In genomic region chr3:14718539-14718938, GRCh38 we compare ENCODE assay signal across 30 cellular contexts. TPM values are rescaled to one million over a fixed set of nuclear protein-coding genes. Genes with fewer than 3 reads are reported as not detected.
DNase-seq lines count a peak whose midpoint lies in the region; ATAC-seq and TF ChIP-seq lines count a peak whose summit lies in the region.
"Had no signal": no experiment of that assay in that cellular context is flagged by ENCODE, and none has a peak within 500 bp of the region (broad histone marks: within the 10 kb centered on the region; RNA-seq: fewer than 3 reads in every experiment).

No MANE protein-coding gene starts in this region.

- H3K4me2 ChIP-seq in OCI-LY7 (ENCODE audit: low read length), result 0 out of 2 replicates have a peak overlapping the region, but pooled peaks have one; percentile 5
- H3K4me2 ChIP-seq: KMS-11 had no signal

- ATAC-seq in GM19351 (IDR thresholded peaks at IDR 0.05; ENCODE audit: unreplicated experiment) (peak; percentile 65), HG02678 (IDR thresholded peaks at IDR 0.05; ENCODE audit: unreplicated experiment) (peak; percentile 52), GM19455 (IDR thresholded peaks at IDR 0.05; ENCODE audit: unreplicated experiment) (no peak)
- ATAC-seq: activated CD8-positive, alpha-beta T cell treated with anti-CD3 and anti-CD28 coated beads, Interleukin-2, amount 10 ng/mL, durations not matched to agents 7 days and 5 days; pancreas; PC-3 had no signal

- TF ChIP-seq CTCF in GM12864 (IDR thresholded peaks at IDR 0.05; ENCODE audit: low read depth, low read length, missing control alignments) (no peak), OCI-LY7 (conservative IDR thresholded peaks at IDR 0.05; ENCODE audit: low read length) (no peak)

- H4K20me1 ChIP-seq in OCI-LY7 (ENCODE audit: insufficient read depth, low read length), result no peaks in the 10 kb centered on the region

- no peaks in the 10 kb centered on the region for H3K9me2 ChIP-seq in OCI-LY7 (ENCODE audit: insufficient read depth, low read length)

- H3K36me3 ChIP-seq in OCI-LY7 (ENCODE audit: insufficient read depth, low read length), result no peaks in the 10 kb centered on the region
- H3K36me3 ChIP-seq: adrenal gland, BE2C, left lung, pancreas, sigmoid colon had no signal

- H3K27ac ChIP-seq in OCI-LY7 (ENCODE audit: low read depth, low read length, poor library complexity, severe bottlenecking), result no peak overlapping the region
- H3K27ac ChIP-seq: adrenal gland, GM23248, KMS-11, pancreas, sigmoid colon had no signal

- peak; percentile 40 for DNase-seq in GM12864 (ENCODE audit: low read depth)
- no peak for DNase-seq in OCI-LY7 (ENCODE audit: low spot score)
- no peak for DNase-seq in CD1c-positive myeloid dendritic cell (ENCODE audit: extremely low spot score)
- no peak for DNase-seq in putamen (ENCODE audit: low spot score)
- DNase-seq in retina, result no peak
- DNase-seq: activated CD4-positive, CD25-positive, alpha-beta regulatory T cell treated with anti-CD3 and anti-CD28 coated beads, Interleukin-2, amount 50 U/mL, for 72 hours; activated CD8-positive, alpha-beta T cell treated with anti-CD3 and anti-CD28 coated beads, Interleukin-2, amount 10 ng/mL, durations not matched to agents 7 days and 5 days; activated gamma-delta T cell treated with Interleukin-2 at 50 U/mL for 16 hours; adrenal gland; BE2C; COR-L47; DMS79 treated with DMSO at 0.1 percent for 48 hours; effector memory CD4-positive, alpha-beta T cell; foreskin melanocyte; left lung; midbrain; MV-4-11; NCI-H187 treated with DMSO at 0.1 percent for 48 hours; NCI-H748 treated with DMSO at 0.1 percent for 48 hours; nephron progenitor cell; pancreas; PC-3; SHP77; sigmoid colon; stimulated activated CD4-positive, alpha-beta T cell treated with anti-CD3 and anti-CD28 coated beads, Interleukin-15, amount 100 ng/mL, for 24 hours had no signal

- intact Hi-C loops in OCI-LY7 (cut with micrococcal nuclease; ENCODE audit: unreplicated experiment), result no loop called here

- H3K9me3 ChIP-seq in OCI-LY7 (ENCODE audit: low read length), result no peaks in the 10 kb centered on the region
- H3K9me3 ChIP-seq: adrenal gland, BE2C, pancreas had no signal

- no peaks in the 10 kb centered on the region for H3K79me2 ChIP-seq in OCI-LY7 (ENCODE audit: insufficient read depth, low read depth, low read length)

- BruUV-seq in OCI-LY7 (replicated peaks; lab: Mats Ljungman, UMichigan), result no TSS peak

- CTCF ChIA-PET in OCI-LY7 (lab: Charles Lee; ENCODE audit: unreplicated experiment), result interaction anchor here (1.0 kb wide), 1 partner anchor 19 kb away, joined by 3 read pairs; no protein-coding TSS in a partner anchor

- POLR2A ChIA-PET in OCI-LY7 (lab: Charles Lee), result interaction anchor here (1.1 to 1.4 kb wide), 2 partner anchors 14 to 30 kb away, joined by 3 read pairs; no protein-coding TSS in a partner anchor

- H2AFZ ChIP-seq in OCI-LY7 (ENCODE audit: low read length), result no peak overlapping the region
- H2AFZ ChIP-seq: GM23248 had no signal

- H3K4me3 ChIP-seq in GM12864 (ENCODE audit: low read depth, low read length), result no peak overlapping the region
- no peak overlapping the region for H3K4me3 ChIP-seq in OCI-LY7 (ENCODE audit: low read depth, low read length, poor library complexity, severe bottlenecking)
- H3K4me3 ChIP-seq: adrenal gland, GM23248, left lung, pancreas, sigmoid colon had no signal

- peaks cover 25% of the 10 kb centered on the region for H3K4me1 ChIP-seq in OCI-LY7 (ENCODE audit: insufficient read depth, low read length, poor library complexity, severe bottlenecking)
- H3K4me1 ChIP-seq: adrenal gland, BE2C, left lung, pancreas, sigmoid colon had no signal

RNA-seq across cellular contexts. Expression of gene C3orf20, which starts 43.6 kb away (rescaled TPM):
- total RNA-seq in OCI-LY7 (2014; rRNA removed; shearing (Covaris generic)), result 2.3 and 2.7 TPM in 2 replicates
- 2.2 and 3.6 TPM in 2 replicates for total RNA-seq in OCI-LY7 (2022)
- total RNA-seq: GM23248, PC-3 had no signal
